In genomic region chr4:119629142-119629471, GRCh38 we compare ENCODE assay signal across 8 cellular contexts. TPM values are rescaled to one million over a fixed set of nuclear protein-coding genes. Genes with fewer than 3 reads are reported as not detected.
A peak's percentile ranks its signal among the peaks of the same experiment; 100 is the strongest.
DNase-seq lines count a peak whose midpoint lies in the region; ATAC-seq, FAIRE-seq and TF ChIP-seq lines count a peak whose summit lies in the region.

No MANE protein-coding gene starts in this region.

- TF ChIP-seq CTCF in thoracic aorta (IDR thresholded peaks at IDR 0.05) = no peak

- no peaks in the 10 kb centered on the region for H3K27me3 ChIP-seq in thoracic aorta (replicated peaks; ENCODE audit: insufficient read depth)

- H3K36me3 Mint-ChIP-seq in activated CD4-positive, alpha-beta T cell treated with anti-CD3 and anti-CD28 coated beads, Interleukin-2, amount 10 ng/mL, durations not matched to agents 24 days and 14 days (ENCODE audit: low read depth) = no peaks in the 10 kb centered on the region
- H3K36me3 Mint-ChIP-seq in activated naive CD8-positive, alpha-beta T cell = no peaks in the 10 kb centered on the region
- no peaks in the 10 kb centered on the region for H3K36me3 Mint-ChIP-seq in immature natural killer cell

- H3K4me1 Mint-ChIP-seq in activated CD4-positive, alpha-beta T cell treated with anti-CD3 and anti-CD28 coated beads, Interleukin-2, amount 10 ng/mL, durations not matched to agents 24 days and 14 days = peaks cover 20% of the 10 kb centered on the region
- H3K4me1 Mint-ChIP-seq in activated naive CD8-positive, alpha-beta T cell (ENCODE audit: low read depth) = peaks cover 17% of the 10 kb centered on the region
- H3K4me1 Mint-ChIP-seq in immature natural killer cell = peaks cover 20 to 26% of the 10 kb centered on the region in 2 donors

- H3K9me3 ChIP-seq in thoracic aorta = no peaks in the 10 kb centered on the region

- intact Hi-C loops in activated CD4-positive, alpha-beta T cell treated with anti-CD3 and anti-CD28 coated beads, Interleukin-2, amount 10 ng/mL, durations not matched to agents 24 days and 14 days (cut with micrococcal nuclease) = loop anchor here (1.0 to 10.0 kb wide), 4 partner anchors 72 to 646 kb away; no protein-coding TSS in a partner anchor

- DNase-seq in activated CD4-positive, alpha-beta T cell treated with anti-CD3 and anti-CD28 coated beads, Interleukin-2, amount 10 ng/mL, durations not matched to agents 24 days and 14 days = no peak
- DNase-seq in activated CD4-positive, alpha-beta T cell treated with anti-CD3 and anti-CD28 coated beads, Interleukin-2, amount 50 U/mL, for 48 hours = no peak
- DNase-seq in immature natural killer cell = no peak
- DNase-seq in thoracic aorta (ENCODE audit: low spot score) = no peak
- no peak for DNase-seq in GM19239 (ENCODE audit: insufficient read length, low spot score)
- no peak for DNase-seq in activated gamma-delta T cell (lab: John Stamatoyannopoulos, UW)

- peak overlapping the region; percentile 85 for H3K4me3 ChIP-seq in thoracic aorta

- FAIRE-seq in GM19239 (lab: Jason Lieb, UNC) = no peak

- peak; percentile 25 for ATAC-seq in HG03095 (IDR thresholded peaks at IDR 0.05; ENCODE audit: unreplicated experiment)
- ATAC-seq in thoracic aorta (ENCODE audit: insufficient number of reproducible peaks, low FRiP score, low read depth) = no peak

- peak overlapping the region; percentile 96 to 97 for H3K27ac ChIP-seq in thoracic aorta

- H3K36me3 ChIP-seq in thoracic aorta = no peaks in the 10 kb centered on the region

- H3K27ac Mint-ChIP-seq in activated CD4-positive, alpha-beta T cell treated with anti-CD3 and anti-CD28 coated beads, Interleukin-2, amount 10 ng/mL, durations not matched to agents 24 days and 14 days = no peak overlapping the region
- H3K27ac Mint-ChIP-seq in activated naive CD8-positive, alpha-beta T cell = no peak overlapping the region
- H3K27ac Mint-ChIP-seq in immature natural killer cell = peak overlapping the region in 1 of 6 donors; percentile 61

- peaks cover 64% of the 10 kb centered on the region for H3K27me3 Mint-ChIP-seq in activated CD4-positive, alpha-beta T cell treated with anti-CD3 and anti-CD28 coated beads, Interleukin-2, amount 10 ng/mL, durations not matched to agents 24 days and 14 days
- H3K27me3 Mint-ChIP-seq in activated naive CD8-positive, alpha-beta T cell = peaks cover 5% of the 10 kb centered on the region
- peaks cover 5 to 25% (median 16%) of the 10 kb centered on the region in 3 donors for H3K27me3 Mint-ChIP-seq in immature natural killer cell (ENCODE audit: low read depth in 3 of 3)

- H3K4me1 ChIP-seq in thoracic aorta (ENCODE audit: control insufficient read depth in 1 of 2, low read depth in 2 of 2) = peaks cover 4 to 26% of the 10 kb centered on the region in 2 donors

- H3K4me3 Mint-ChIP-seq in activated CD4-positive, alpha-beta T cell treated with anti-CD3 and anti-CD28 coated beads, Interleukin-2, amount 10 ng/mL, durations not matched to agents 24 days and 14 days = peak overlapping the region; percentile 89
- H3K4me3 Mint-ChIP-seq in activated naive CD8-positive, alpha-beta T cell = peak overlapping the region; percentile 86
- peak overlapping the region; percentile 78 to 92 (median 86) for H3K4me3 Mint-ChIP-seq in immature natural killer cell

- H3K9me3 Mint-ChIP-seq in activated CD4-positive, alpha-beta T cell treated with anti-CD3 and anti-CD28 coated beads, Interleukin-2, amount 10 ng/mL, durations not matched to agents 24 days and 14 days = no peaks in the 10 kb centered on the region
- H3K9me3 Mint-ChIP-seq in activated naive CD8-positive, alpha-beta T cell (ENCODE audit: low read depth) = no peaks in the 10 kb centered on the region
- peaks cover 0 to 1% (median 0%) of the 10 kb centered on the region in 6 donors for H3K9me3 Mint-ChIP-seq in immature natural killer cell

RNA-seq across cellular contexts. Expression of gene PDE5A, which starts 0.5 kb away (rescaled TPM):
- 0.09 TPM in 1 of 2 replicates, not detected in the other for total RNA-seq in activated CD4-positive, alpha-beta T cell treated with anti-CD3 and anti-CD28 coated beads, Interleukin-2, amount 10 ng/mL, durations not matched to agents 24 days and 14 days
- polyA plus RNA-seq in immature natural killer cell = 1 to 10 TPM; 1.1 to 2.2 (median 1.3) TPM
- total RNA-seq in thoracic aorta = 100 to 1,000 TPM; 158 to 223 TPM

Comparison
In these comparisons a context has a peak if more than half of its experiments do, and no peak if none do; other contexts are left out.
1. RNA of gene PDE5A, which starts 0.5 kb away (total RNA-seq): 158 to 223 TPM in thoracic aorta; 0.09 TPM in activated CD4-positive, alpha-beta T cell treated with anti-CD3 and anti-CD28 coated beads, Interleukin-2, amount 10 ng/mL, durations not matched to agents 24 days and 14 days; every median in the first group is over 100 times any median in the second.
2. Peak in every context shown above with its lines, with median percentiles within 50 percentile points of each other: H3K4me3 Mint-ChIP-seq.